22 cellular contexts compared by ENCODE assay signal in genomic region chr6:15734118-15734897, GRCh38.
DNase-seq lines count a peak whose midpoint lies in the region; ATAC-seq, FAIRE-seq and TF ChIP-seq lines count a peak whose summit lies in the region.
"Had no signal": no experiment of that assay in that cellular context is flagged by ENCODE, and none has a peak within 500 bp of the region (broad histone marks: within the 10 kb centered on the region; RNA-seq: fewer than 3 reads in every experiment).

No MANE protein-coding gene starts in this region.

- peaks cover 17 to 70% of the 10 kb centered on the region in 2 experiments for H3K4me1 ChIP-seq in K562 (replicated peaks in 1 of 2; ENCODE audit: control insufficient read depth in 2 of 2, insufficient read depth in 2 of 2, low read length in 2 of 2)

- no peaks in the 10 kb centered on the region for H3K9me3 Mint-ChIP-seq in activated T-cell treated with anti-CD3 and anti-CD28 coated beads, Interleukin-2, amount 50 U/mL, for 24 hours

- peak overlapping the region; percentile 5; the same call in 1 of the 2 replicates for H3K4me2 ChIP-seq in K562 (ENCODE audit: insufficient read depth, low read length)
- H3K4me2 ChIP-seq: PC-9 had no signal

- no peaks in the 10 kb centered on the region for H3K27me3 ChIP-seq in K562 (ENCODE audit: control insufficient read depth in 2 of 2, insufficient read depth in 2 of 2, low read length in 2 of 2)
- H3K27me3 ChIP-seq: BLaER1 treated with 17β-estradiol and CSF1 and Interleukin-3, amounts not matched to agents 10 nM and 100 nM; SJSA1 had no signal

- no peaks in the 10 kb centered on the region for H3K79me2 ChIP-seq in K562 (ENCODE audit: control insufficient read depth, insufficient read depth, low read length)

- intact Hi-C loops in K562 (cut with micrococcal nuclease): no loop called here

- 0 out of 4 replicates have a peak overlapping the region, but pooled peaks of 1 of the 2 experiments have one; percentile 25 for H3K9ac ChIP-seq in K562 (ENCODE audit: insufficient read depth in 1 of 2, low read depth in 2 of 2, low read length in 2 of 2)
- H3K9ac ChIP-seq: BLaER1 treated with 17β-estradiol and CSF1 and Interleukin-3, amounts not matched to agents 10 nM and 100 nM had no signal

- whole genome bisulfite sequencing in K562 (ENCODE audit: insufficient coverage, low coverage, missing lambda C conversion rate): 61% methylated on average over 13 of the region's 13 CpGs

- peak; percentile 4; the same call in 1 of the 3 replicates for ATAC-seq in K562
- no peak for ATAC-seq in HG03196 (IDR thresholded peaks at IDR 0.05; ENCODE audit: unreplicated experiment)
- ATAC-seq in HG02884 (IDR thresholded peaks at IDR 0.05; ENCODE audit: unreplicated experiment): no peak

- no peak for TF ChIP-seq POLR2A in K562 (conservative IDR thresholded peaks at IDR 0.05)

- no peaks in the 10 kb centered on the region for H3K36me3 ChIP-seq in K562 (ENCODE audit: control insufficient read depth, insufficient read depth, low read length)
- H3K36me3 ChIP-seq: BLaER1 treated with 17β-estradiol and CSF1 and Interleukin-3, amounts not matched to agents 10 nM and 100 nM; SJSA1 had no signal

- peak overlapping the region; percentile 29 for H3K27ac Mint-ChIP-seq in activated T-cell treated with anti-CD3 and anti-CD28 coated beads, Interleukin-2, amount 50 U/mL, for 24 hours
- H3K27ac Mint-ChIP-seq: CD8-positive, alpha-beta memory T cell; HFFc6 had no signal

- peaks cover 54% of the 10 kb centered on the region for H3K4me1 Mint-ChIP-seq in activated T-cell treated with anti-CD3 and anti-CD28 coated beads, Interleukin-2, amount 50 U/mL, for 24 hours (ENCODE audit: low read depth)

- DNase-seq in activated T-cell treated with anti-CD3 and anti-CD28 coated beads, Interleukin-2, amount 50 U/mL, for 24 hours: no peak
- no peak for DNase-seq in activated T-cell treated with anti-CD3 and anti-CD28 coated beads, Interleukin-2, amount 50 U/mL, for 1 hour
- DNase-seq in OCI-M1 (lab: John Stamatoyannopoulos, UW) (peak; percentile 58), K562 (ENCODE audit: extremely low read depth in 1 of 4, low spot score in 3 of 4) (peak in 1 of 4 experiments; percentile 23), SHP77 (lab: John Stamatoyannopoulos, UW) (no peak)
- no peak for DNase-seq in activated effector memory CD4-positive, alpha-beta T cell treated with anti-CD3 and anti-CD28 coated beads, Interleukin-2, amount 50 U/mL, for 16 hours
- DNase-seq: CD8-positive, alpha-beta memory T cell; DMS 273 treated with DMSO at 0.1 percent for 48 hours; GF-D8; HFFc6; NCI-H1417 treated with DMSO at 0.1 percent for 48 hours; NCI-H2029; NCI-H2171 treated with DMSO at 0.1 percent for 48 hours; NCI-H748 treated with DMSO at 0.1 percent for 48 hours had no signal

- peak overlapping the region; percentile 91 for H2AFZ ChIP-seq in K562 (ENCODE audit: low read depth, low read length)
- H2AFZ ChIP-seq: PC-9 had no signal

- no peak for TF ChIP-seq RAD21 in K562 (CRISPR knock-in tag; conservative IDR thresholded peaks at IDR 0.05 in 1 of 2, IDR thresholded peaks at IDR 0.05 in 1 of 2)

- no peak overlapping the region for H3K4me3 Mint-ChIP-seq in activated T-cell treated with anti-CD3 and anti-CD28 coated beads, Interleukin-2, amount 50 U/mL, for 24 hours
- H3K4me3 Mint-ChIP-seq: CD8-positive, alpha-beta memory T cell; HFFc6 had no signal

- TF ChIP-seq EP300 in K562 (IDR thresholded peaks at IDR 0.05; ENCODE audit: low read length): no peak

- no peaks in the 10 kb centered on the region for H3K36me3 Mint-ChIP-seq in activated T-cell treated with anti-CD3 and anti-CD28 coated beads, Interleukin-2, amount 50 U/mL, for 24 hours (ENCODE audit: low read depth)

- H3K27ac ChIP-seq in K562 (ENCODE audit: extremely low read depth, low read depth, low read length): no peak overlapping the region
- H3K27ac ChIP-seq: BLaER1 treated with 17β-estradiol and CSF1 and Interleukin-3, amounts not matched to agents 10 nM and 100 nM; PC-9; SJSA1 had no signal

- CTCF ChIA-PET in K562 (lab: Yijun Ruan, JAX; ENCODE audit: low intra/inter-chr PET ratio): no interaction called here

- peaks cover 4% of the 10 kb centered on the region for H3K27me3 Mint-ChIP-seq in activated T-cell treated with anti-CD3 and anti-CD28 coated beads, Interleukin-2, amount 50 U/mL, for 24 hours

- BruUV-seq in K562 (replicated peaks; lab: Mats Ljungman, UMichigan): no TSS peak

- no peaks in the 10 kb centered on the region for H3K9me1 ChIP-seq in K562 (ENCODE audit: control insufficient read depth, insufficient read depth, low read length)

- no peak for FAIRE-seq in K562 (lab: Jason Lieb, UNC)
- FAIRE-seq: A204.1, GM12892, H54 had no signal

- H3K9me3 ChIP-seq in K562 (replicated peaks; ENCODE audit: control insufficient read depth, insufficient read depth, low read depth, low read length): no peaks in the 10 kb centered on the region
- H3K9me3 ChIP-seq: SJSA1 had no signal

- POLR2A ChIA-PET in K562 (lab: Yijun Ruan, JAX): interaction anchor here (0.5 to 1.6 kb wide), 4 partner anchors 29 to 392 kb away, joined by 3 to 4 read pairs (median 4); no protein-coding TSS in a partner anchor

- H3K4me3 ChIP-seq in K562: no peak overlapping the region
- H3K4me3 ChIP-seq: BLaER1 treated with 17β-estradiol and CSF1 and Interleukin-3, amounts not matched to agents 10 nM and 100 nM; PC-9; SJSA1 had no signal

- no peak for TF ChIP-seq CTCF in K562 (IDR thresholded peaks at IDR 0.05 in 2 of 3, conservative IDR thresholded peaks at IDR 0.05 in 1 of 3; ENCODE audit: insufficient read depth in 2 of 3, low read depth in 1 of 3, low read length in 3 of 3)

- H4K20me1 ChIP-seq in K562 (replicated peaks; ENCODE audit: control insufficient read depth, insufficient read depth, low read length): no peaks in the 10 kb centered on the region
- H4K20me1 ChIP-seq: BLaER1 treated with 17β-estradiol and CSF1 and Interleukin-3, amounts not matched to agents 10 nM and 100 nM had no signal

- in situ Hi-C loops in K562 (cut with MboI): no loop called here

TF ChIP-seq in K562, 482 proteins besides CTCF, POLR2A, EP300 and RAD21 (continues in another document):
- TF ChIP-seq FOXO4 (CRISPR knock-in tag; IDR thresholded peaks at IDR 0.05): no peak
- TF ChIP-seq MAZ (CRISPR knock-in tag; conservative IDR thresholded peaks at IDR 0.05 in 1 of 2, IDR thresholded peaks at IDR 0.05 in 1 of 2): no peak; a peak in 1 of 4 replicates
- TF ChIP-seq NFE2 (IDR thresholded peaks at IDR 0.05; ENCODE audit: low read depth): 0 out of 2 replicates have a peak, but pooled peaks have one; percentile 12
- no peak for TF ChIP-seq ZNF609 (CRISPR knock-in tag; IDR thresholded peaks at IDR 0.05; ENCODE audit: borderline replicate concordance)
- TF ChIP-seq HOXB6 (CRISPR knock-in tag; IDR thresholded peaks at IDR 0.05; ENCODE audit: borderline replicate concordance): no peak
- TF ChIP-seq ZNF512 (tag; IDR thresholded peaks at IDR 0.05): no peak
